ENCODE assay signal across 25 cellular contexts in genomic region chr10:22875584-22875983, GRCh38. TPM values are rescaled to one million over a fixed set of nuclear protein-coding genes. Genes with fewer than 3 reads are reported as not detected.
"Had no signal": no experiment of that assay in that cellular context is flagged by ENCODE, and none has a peak within 500 bp of the region (broad histone marks: within the 10 kb centered on the region; RNA-seq: fewer than 3 reads in every experiment).

No MANE protein-coding gene starts in this region.

- H3K36me3 ChIP-seq: adrenal gland, ascending aorta, brain microvascular endothelial cell, heart left ventricle, lower lobe of right lung, spleen, thyroid gland had no signal

- H3K9me3 Mint-ChIP-seq: activated T-helper 17 cell treated with anti-CD3 and anti-CD28 coated beads, Interleukin-2, amount 50 U/mL, for 72 hours; effector memory CD8-positive, alpha-beta T cell; naive thymus-derived CD8-positive, alpha-beta T cell; T-cell; T-helper 2 cell treated with Interferon-gamma antibody and Interleukin-4, amounts not matched to agents 5 μg/mL and 100 μg/mL, for 36 hours had no signal

- ATAC-seq: activated T-helper 17 cell treated with anti-CD3 and anti-CD28 coated beads, Interleukin-2, amount 50 U/mL, for 72 hours; effector memory CD8-positive, alpha-beta T cell; heart left ventricle; left lobe of liver; lower lobe of right lung; naive thymus-derived CD8-positive, alpha-beta T cell; T-cell had no signal

- H3K27me3 ChIP-seq: adrenal gland, ascending aorta, brain microvascular endothelial cell, heart left ventricle, thyroid gland had no signal

- H3K4me3 Mint-ChIP-seq: activated naive CD8-positive, alpha-beta T cell; activated T-helper 17 cell treated with anti-CD3 and anti-CD28 coated beads, Interleukin-2, amount 50 U/mL, for 72 hours; effector memory CD8-positive, alpha-beta T cell; naive thymus-derived CD8-positive, alpha-beta T cell; T-cell; T-helper 2 cell treated with Interferon-gamma antibody and Interleukin-4, amounts not matched to agents 5 μg/mL and 100 μg/mL, for 36 hours had no signal

- H3K4me1 Mint-ChIP-seq: activated T-helper 17 cell treated with anti-CD3 and anti-CD28 coated beads, Interleukin-2, amount 50 U/mL, for 72 hours had no signal

- H3K27me3 Mint-ChIP-seq: progenitor cell of endocrine pancreas had no signal

- H3K4me1 ChIP-seq: adrenal gland, ascending aorta, heart left ventricle, lower lobe of right lung, spleen, thyroid gland had no signal

- H3K27ac ChIP-seq: adrenal gland, ascending aorta, brain microvascular endothelial cell, heart left ventricle, lower lobe of right lung, spleen, thyroid gland, VCaP had no signal

- H3K4me3 ChIP-seq: adrenal gland, ascending aorta, heart left ventricle, lower lobe of right lung, spleen, thyroid gland had no signal

- DNase-seq: activated CD4-positive, alpha-beta T cell treated with anti-CD3 and anti-CD28 coated beads for 1 hour; activated CD4-positive, alpha-beta T cell treated with anti-CD3 and anti-CD28 coated beads, Interleukin-2, amount 50 U/mL, for 1 hour; activated T-cell treated with anti-CD3 and anti-CD28 coated beads, Interleukin-2, amount 50 U/mL, for 1 hour; adrenal gland; brain microvascular endothelial cell; central memory CD4-positive, alpha-beta T cell; effector memory CD8-positive, alpha-beta T cell; heart left ventricle; lower lobe of right lung; naive thymus-derived CD8-positive, alpha-beta T cell; spleen; stimulated activated CD4-positive, alpha-beta T cell treated with anti-CD3 and anti-CD28 coated beads, Interleukin-4, amount 100 ng/mL, for 1 hour; stimulated activated naive CD4-positive, alpha-beta T cell treated with Interleukin-2 at 50 U/mL for 16 hours; T-cell; thyroid gland had no signal

- H3K36me3 Mint-ChIP-seq: activated naive CD8-positive, alpha-beta T cell; naive thymus-derived CD8-positive, alpha-beta T cell; T-cell had no signal

- H3K9me3 ChIP-seq: adrenal gland, ascending aorta, lower lobe of right lung, spleen, thyroid gland had no signal

- H3K27ac Mint-ChIP-seq: activated naive CD8-positive, alpha-beta T cell; activated T-helper 17 cell treated with anti-CD3 and anti-CD28 coated beads, Interleukin-2, amount 50 U/mL, for 72 hours; effector memory CD8-positive, alpha-beta T cell; naive thymus-derived CD8-positive, alpha-beta T cell; progenitor cell of endocrine pancreas; T-cell; T-helper 2 cell treated with Interferon-gamma antibody and Interleukin-4, amounts not matched to agents 5 μg/mL and 100 μg/mL, for 36 hours had no signal

RNA-seq across cellular contexts. Expression of gene ARMC3, which starts 52.3 kb away (rescaled TPM):
- total RNA-seq: activated T-helper 17 cell treated with anti-CD3 and anti-CD28 coated beads, Interleukin-2, amount 50 U/mL, for 72 hours; adrenal gland; ascending aorta; dermis microvascular lymphatic vessel endothelial cell; fibroblast of villous mesenchyme; heart left ventricle; left lobe of liver; naive thymus-derived CD8-positive, alpha-beta T cell; osteocyte; T-cell had no signal
